13 cellular contexts compared by ENCODE assay signal in genomic region chr1:212545941-212546638, GRCh38.
DNase-seq lines count a peak whose midpoint lies in the region; ATAC-seq, FAIRE-seq and TF ChIP-seq lines count a peak whose summit lies in the region.
"Had no signal": no experiment of that assay in that cellular context is flagged by ENCODE, and none has a peak within 500 bp of the region (broad histone marks: within the 10 kb centered on the region; RNA-seq: fewer than 3 reads in every experiment).

No MANE protein-coding gene starts in this region.

- FAIRE-seq in RCC 7860 (lab: Jason Lieb, UNC): no peak
- FAIRE-seq: islet of Langerhans had no signal

- DNase-seq in HAP-1 (ENCODE audit: low spot score in 2 of 2) (peak; percentile 51 to 86), adipocyte (ENCODE audit: low read depth) (peak; percentile 71), left cardiac atrium (no peak), glomerular visceral epithelial cell (ENCODE audit: extremely low spot score) (no peak), DMS79 (lab: John Stamatoyannopoulos, UW) (no peak), RCC 7860 (ENCODE audit: low spot score) (no peak)
- DNase-seq: COR-L47, NCI-H1105, NCI-H774, T-helper 17 cell had no signal

- H3K4me1 ChIP-seq in HAP-1: peaks cover 26% of the 10 kb centered on the region
- H3K4me1 ChIP-seq in adipocyte (ENCODE audit: control insufficient read depth, insufficient read depth, low read length): peaks cover 14% of the 10 kb centered on the region
- peaks cover 0 to 13% (median 9%) of the 10 kb centered on the region in 5 donors for H3K4me1 ChIP-seq in subcutaneous abdominal adipose tissue (ENCODE audit: control insufficient read depth in 5 of 5, insufficient read depth in 5 of 5, low read length in 5 of 5)

- H3K27ac ChIP-seq in subcutaneous abdominal adipose tissue (ENCODE audit: low read depth, low read length): peak overlapping the region; percentile 64

- H3K4me3 ChIP-seq in HAP-1 (no peak overlapping the region), adipocyte (ENCODE audit: low read length) (no peak overlapping the region), subcutaneous abdominal adipose tissue (ENCODE audit: low read depth in 1 of 5, low read length in 5 of 5) (no peak overlapping the region)

- H3K36me3 ChIP-seq in HAP-1 (replicated peaks) (no peaks in the 10 kb centered on the region), adipocyte (ENCODE audit: control insufficient read depth, insufficient read depth, low read length, severe bottlenecking) (no peaks in the 10 kb centered on the region), subcutaneous abdominal adipose tissue (ENCODE audit: control insufficient read depth in 5 of 5, insufficient read depth in 5 of 5, low read length in 5 of 5) (no peaks in the 10 kb centered on the region)

- peak overlapping the region; percentile 77 for H3K9ac ChIP-seq in adipocyte (ENCODE audit: low read length)
- H3K9ac ChIP-seq in subcutaneous abdominal adipose tissue (ENCODE audit: low read length in 5 of 5): peak overlapping the region in 1 of 5 donors; percentile 21

- in situ Hi-C loops in HAP-1 (cut with MboI; ENCODE audit: low sequenced_read_pairs): no loop called here

- intact Hi-C loops in left cardiac atrium (cut with DNase I): no loop called here

- ATAC-seq in left cardiac atrium (peak; percentile 50 to 91), SK-N-SH treated with all-trans-retinoic acid at 6 μM for 48 hours (no peak)
- ATAC-seq: T-helper 17 cell had no signal

- no peaks in the 10 kb centered on the region for H3K27me3 ChIP-seq in HAP-1 (ENCODE audit: low read depth)
- H3K27me3 ChIP-seq in adipocyte (replicated peaks; ENCODE audit: control insufficient read depth, insufficient read depth, low read length): no peaks in the 10 kb centered on the region
- no peaks in the 10 kb centered on the region for H3K27me3 ChIP-seq in subcutaneous abdominal adipose tissue (ENCODE audit: control insufficient read depth in 5 of 5, insufficient read depth in 4 of 5, low read length in 5 of 5)

- H3K9me3 ChIP-seq in HAP-1 (no peaks in the 10 kb centered on the region), adipocyte (ENCODE audit: control insufficient read depth, low read length) (no peaks in the 10 kb centered on the region), subcutaneous abdominal adipose tissue (ENCODE audit: control insufficient read depth in 5 of 5, low read length in 5 of 5) (no peaks in the 10 kb centered on the region)

TF ChIP-seq in SK-N-SH treated with all-trans-retinoic acid at 6 μM for 48 hours, 23 proteins besides CTCF, POLR2A, EP300 and RAD21:
- no peak for TF ChIP-seq ZNF70 (CRISPR knock-in tag; IDR thresholded peaks at IDR 0.05)
- no peak for TF ChIP-seq TCF4 (CRISPR knock-in tag; IDR thresholded peaks at IDR 0.05; ENCODE audit: borderline replicate concordance)
- TF ChIP-seq ZNF565 (CRISPR knock-in tag; conservative IDR thresholded peaks at IDR 0.05; ENCODE audit: low read depth): no peak
- no peak for TF ChIP-seq ISL1 (CRISPR knock-in tag; IDR thresholded peaks at IDR 0.05)
- TF ChIP-seq SNAI2 (CRISPR knock-in tag; IDR thresholded peaks at IDR 0.05): no peak
- TF ChIP-seq, protein P1, sequence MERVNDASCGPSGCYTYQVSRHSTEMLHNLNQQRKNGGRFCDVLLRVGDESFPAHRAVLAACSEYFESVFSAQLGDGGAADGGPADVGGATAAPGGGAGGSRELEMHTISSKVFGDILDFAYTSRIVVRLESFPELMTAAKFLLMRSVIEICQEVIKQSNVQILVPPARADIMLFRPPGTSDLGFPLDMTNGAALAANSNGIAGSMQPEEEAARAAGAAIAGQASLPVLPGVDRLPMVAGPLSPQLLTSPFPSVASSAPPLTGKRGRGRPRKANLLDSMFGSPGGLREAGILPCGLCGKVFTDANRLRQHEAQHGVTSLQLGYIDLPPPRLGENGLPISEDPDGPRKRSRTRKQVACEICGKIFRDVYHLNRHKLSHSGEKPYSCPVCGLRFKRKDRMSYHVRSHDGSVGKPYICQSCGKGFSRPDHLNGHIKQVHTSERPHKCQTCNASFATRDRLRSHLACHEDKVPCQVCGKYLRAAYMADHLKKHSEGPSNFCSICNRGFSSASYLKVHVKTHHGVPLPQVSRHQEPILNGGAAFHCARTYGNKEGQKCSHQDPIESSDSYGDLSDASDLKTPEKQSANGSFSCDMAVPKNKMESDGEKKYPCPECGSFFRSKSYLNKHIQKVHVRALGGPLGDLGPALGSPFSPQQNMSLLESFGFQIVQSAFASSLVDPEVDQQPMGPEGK (CRISPR knock-in tag; IDR thresholded peaks at IDR 0.05; ENCODE audit: borderline replicate concordance): no peak

Comparison
In these comparisons a context has a peak if more than half of its experiments do, and no peak if none do; other contexts are left out.
1. DNase-seq: peak in HAP-1 (2 of 2) and adipocyte (single experiment); none in left cardiac atrium (single experiment), glomerular visceral epithelial cell (single experiment), DMS79 (single experiment) and RCC 7860 (single experiment).